Comparison of ENCODE assay signal across 10 cellular contexts in genomic region chr12:128829870-128830504, GRCh38. TPM values are rescaled to one million over a fixed set of nuclear protein-coding genes. Genes with fewer than 3 reads are reported as not detected.
A peak's percentile ranks its signal among the peaks of the same experiment; 100 is the strongest.
DNase-seq lines count a peak whose midpoint lies in the region; ATAC-seq, FAIRE-seq and TF ChIP-seq lines count a peak whose summit lies in the region.
"Had no signal": no experiment of that assay in that cellular context is flagged by ENCODE, and none has a peak within 500 bp of the region (broad histone marks: within the 10 kb centered on the region; RNA-seq: fewer than 3 reads in every experiment).

No MANE protein-coding gene starts in this region.

- H3K4me1 ChIP-seq in GM12878 (ENCODE audit: control insufficient read depth, insufficient read depth, low read length), result peaks cover 28% of the 10 kb centered on the region
- peaks cover 0 to under 1% of the 10 kb centered on the region in 2 donors for H3K4me1 ChIP-seq in ascending aorta
- no peaks in the 10 kb centered on the region for H3K4me1 ChIP-seq in colonic mucosa

- WGBS in GM12878 (ENCODE audit: insufficient coverage, insufficient replicate concordance, low lambda C conversion rate, missing lambda C conversion rate), result under 1% methylated on average over 8 of the region's 8 CpGs

- TF ChIP-seq POLR2A in GM12878 (IDR thresholded peaks at IDR 0.05; ENCODE audit: low read depth, low read length), result no peak

- H3K9ac ChIP-seq in GM12878 (ENCODE audit: control insufficient read depth, insufficient read depth, low read length) (peak overlapping the region; percentile 69), colonic mucosa (ENCODE audit: low read depth in 2 of 2, low read length in 2 of 2) (peak overlapping the region in 1 of 2 donors; percentile 35)

- SMC1A ChIA-PET in GM12878 (lab: Charles Lee; ENCODE audit: uncharacterized antibody, unreplicated experiment), result interaction anchor here (0.8 to 5.8 kb wide), 21 partner anchors 9 to 139 kb away, joined by 3 to 62 read pairs (median 5); no protein-coding TSS in a partner anchor

- H3K4me3 ChIP-seq in GM12878 (peak overlapping the region; percentile 35; the same call in 1 of the 2 replicates), ascending aorta (no peak overlapping the region), colonic mucosa (no peak overlapping the region)
- H3K4me3 ChIP-seq: cardiac muscle cell had no signal

- H2AFZ ChIP-seq in GM12878 (ENCODE audit: control insufficient read depth, low read depth, low read length), result peak overlapping the region; percentile 44

- no peaks in the 10 kb centered on the region for H4K20me1 ChIP-seq in GM12878 (ENCODE audit: control insufficient read depth, insufficient read depth)

- H3K79me2 ChIP-seq in GM12878 (ENCODE audit: control insufficient read depth, insufficient read depth, low read length), result no peaks in the 10 kb centered on the region

- POLR2A ChIA-PET in GM12878 (lab: Charles Lee), result interaction anchor here (0.9 to 5.4 kb wide), 13 partner anchors 9 to 86 kb away, joined by 3 to 46 read pairs (median 7); partner anchors contain the start of gene GLT1D1

- in situ Hi-C loops in GM12878 (cut with MboI), result no loop called here

- RAD21 ChIA-PET in GM12878 (lab: Charles Lee; ENCODE audit: unreplicated experiment), result interaction anchor here (0.9 to 5.4 kb wide), 20 partner anchors 9 to 140 kb away, joined by 3 to 66 read pairs (median 7); no protein-coding TSS in a partner anchor

- peak; percentile 96 for FAIRE-seq in GM12878 (lab: Jason Lieb, UNC)

- H3K4me2 ChIP-seq in GM12878 (ENCODE audit: control insufficient read depth, insufficient read depth), result peak overlapping the region; percentile 96

- H3K36me3 ChIP-seq in GM12878 (ENCODE audit: control insufficient read depth in 2 of 2, insufficient read depth in 2 of 2, low read length in 1 of 2), result no peaks in the 10 kb centered on the region; a peak in 1 of 4 replicates
- no peaks in the 10 kb centered on the region for H3K36me3 ChIP-seq in ascending aorta
- H3K36me3 ChIP-seq in colonic mucosa, result no peaks in the 10 kb centered on the region
- H3K36me3 ChIP-seq: cardiac muscle cell had no signal

- TF ChIP-seq CTCF in GM12878 (IDR thresholded peaks at IDR 0.05 in 2 of 3, conservative IDR thresholded peaks at IDR 0.05 in 1 of 3; ENCODE audit: control insufficient read depth in 2 of 3, extremely low read depth in 1 of 3, insufficient read depth in 1 of 3, low read depth in 3 of 3, low read length in 3 of 3), result no peak
- no peak for TF ChIP-seq CTCF in ascending aorta (IDR thresholded peaks at IDR 0.05)
- TF ChIP-seq CTCF in colonic mucosa (IDR thresholded peaks at IDR 0.05), result no peak

- intact Hi-C loops in GM12878 (cut with micrococcal nuclease; ENCODE audit: unreplicated experiment) (loop anchor here (1.0 kb wide), 4 partner anchors 11 to 85 kb away; no protein-coding TSS in a partner anchor), ascending aorta (cut with DNase I) (no loop called here), colonic mucosa (cut with DNase I) (no loop called here)

- CTCF ChIA-PET in GM12878 (lab: Yijun Ruan, JAX), result interaction anchor here (0.8 to 5.1 kb wide), 10 partner anchors 8 to 92 kb away, joined by 3 to 33 read pairs (median 7); no protein-coding TSS in a partner anchor

- DNase-seq in GM12878 (ENCODE audit: low read depth, low spot score), result peak; percentile 97
- peak; percentile 35 for DNase-seq in ureter (ENCODE audit: low spot score)
- DNase-seq in ascending aorta (ENCODE audit: low spot score in 2 of 2), result no peak
- DNase-seq in NCI-H2081 (lab: John Stamatoyannopoulos, UW), result no peak
- no peak for DNase-seq in colonic mucosa

- peak; percentile 88 to 96 for TF ChIP-seq EP300 in GM12878 (IDR thresholded peaks at IDR 0.05; ENCODE audit: borderline replicate concordance in 1 of 2, control insufficient read depth in 1 of 2, low read depth in 2 of 2, low read length in 2 of 2)

- BruUV-seq in GM12878 (replicated peaks; lab: Mats Ljungman, UMichigan), result no TSS peak

- H3K27ac ChIP-seq in GM12878 (ENCODE audit: control insufficient read depth, insufficient read depth) (peak overlapping the region; percentile 98), ascending aorta (no peak overlapping the region), colonic mucosa (no peak overlapping the region)
- H3K27ac ChIP-seq: cardiac muscle cell had no signal

- ATAC-seq in GM18502 (IDR thresholded peaks at IDR 0.05; ENCODE audit: poor library complexity, unreplicated experiment) (peak; percentile 88), GM21423 (IDR thresholded peaks at IDR 0.05; ENCODE audit: unreplicated experiment) (peak; percentile 91), HG03575 (IDR thresholded peaks at IDR 0.05; ENCODE audit: extremely low read depth, insufficient number of reproducible peaks, low FRiP score, unreplicated experiment) (peak; percentile 85), GM12878 (peak; percentile 86)

- no peak for TF ChIP-seq RAD21 in GM12878 (IDR thresholded peaks at IDR 0.05; ENCODE audit: insufficient read depth, low read depth, low read length)

- H3K9me3 ChIP-seq in GM12878 (replicated peaks; ENCODE audit: control insufficient read depth, insufficient read depth, low read length), result peaks cover 6% of the 10 kb centered on the region
- H3K9me3 ChIP-seq in ascending aorta, result no peaks in the 10 kb centered on the region
- no peaks in the 10 kb centered on the region for H3K9me3 ChIP-seq in colonic mucosa

- H3K27me3 ChIP-seq in GM12878 (replicated peaks in 1 of 2; ENCODE audit: control insufficient read depth in 2 of 2, insufficient read depth in 2 of 2, low read length in 1 of 2), result no peaks in the 10 kb centered on the region
- no peaks in the 10 kb centered on the region for H3K27me3 ChIP-seq in ascending aorta
- no peaks in the 10 kb centered on the region for H3K27me3 ChIP-seq in colonic mucosa
- H3K27me3 ChIP-seq: cardiac muscle cell had no signal

TF ChIP-seq in GM12878, 131 proteins besides CTCF, POLR2A, EP300 and RAD21 (continues in another document):
- TF ChIP-seq CEBPB (IDR thresholded peaks at IDR 0.05; ENCODE audit: borderline replicate concordance in 1 of 2, low read depth in 2 of 2, low read length in 2 of 2) (no peak; a peak in 2 of 4 replicates), GATAD2B (conservative IDR thresholded peaks at IDR 0.05; ENCODE audit: low read depth) (no peak), TARDBP (IDR thresholded peaks at IDR 0.05; ENCODE audit: borderline replicate concordance) (no peak), MLLT1 (IDR thresholded peaks at IDR 0.05) (peak; percentile 75), BRCA1 (IDR thresholded peaks at IDR 0.05; ENCODE audit: low read depth, low read length) (no peak), NFYA (IDR thresholded peaks at IDR 0.05; ENCODE audit: borderline replicate concordance, low read depth, low read length) (no peak), MTA3 (IDR thresholded peaks at IDR 0.05; ENCODE audit: borderline replicate concordance, low read length) (no peak)

RNA-seq across cellular contexts. Expression of gene SLC15A4, which starts 6.2 kb away (rescaled TPM):
- total RNA-seq in GM12878 (2013; cell fraction: nucleolus; rRNA removed), result 830 and 863 TPM in 2 replicates
- 46.0 and 49.5 TPM in 2 replicates for total RNA-seq in GM12878 (2014; rRNA removed)
- total RNA-seq in GM12878 (2014; rRNA removed; fragmentation: Illumina TruSeq; extraction: Trizol), result 36.8 and 37.5 TPM in 2 replicates
- total RNA-seq in GM12878 (2021), result 40.3 and 44.5 TPM in 2 replicates
- polyA plus RNA-seq in GM12878 (2011; ENCODE audit: low read depth), result 45.1 TPM
- 256 and 257 TPM in 2 replicates for polyA plus RNA-seq in GM12878 (2011; rRNA removed)
- polyA plus RNA-seq in GM12878 (2011; cell fraction: cytosol; rRNA removed), result 161 and 187 TPM in 2 replicates
- polyA plus RNA-seq in GM12878 (2011; cell fraction: nucleus; rRNA removed), result 216 and 284 TPM in 2 replicates
- 58.1 and 84.6 TPM in 2 replicates for polyA plus RNA-seq in GM12878 (2012)
- polyA plus RNA-seq in GM12878 (2014; fragmentation: Illumina TruSeq; extraction: Trizol), result 36.4 and 44.8 TPM in 2 replicates
- polyA plus RNA-seq in GM12878 (2014; fragmentation: Nextera tagmentation; extraction: Ambion mirVana), result 10 to 100 TPM; 17.6 to 24.7 TPM
- polyA plus RNA-seq in GM12878 (2014; rRNA removed), result 36.8 and 41.6 TPM in 2 replicates
- polyA plus RNA-seq in GM12878 (2016; fragmentation: Nextera tagmentation; extraction: Ambion mirVana), result 10 to 100 TPM; 12.7 to 15.1 TPM
- polyA minus RNA-seq in GM12878 (2011; rRNA and poly(A)+ RNA removed), result 315 and 350 TPM in 2 replicates
- 107 and 115 TPM in 2 replicates for polyA minus RNA-seq in GM12878 (2011; cell fraction: cytosol; rRNA and poly(A)+ RNA removed)
- polyA minus RNA-seq in GM12878 (2011; cell fraction: nucleus; rRNA and poly(A)+ RNA removed), result 222 and 331 TPM in 2 replicates
- total RNA-seq in ureter, result 27.6 TPM
- 39.3 TPM for total RNA-seq in ascending aorta
- total RNA-seq in colonic mucosa, result 10 to 100 TPM; 12.0 to 12.8 TPM

RNA-seq across cellular contexts. Expression of gene GLT1D1, which starts 23.3 kb away (rescaled TPM):
- total RNA-seq in GM12878 (2013; cell fraction: nucleolus; rRNA removed), result 21.7 and 24.4 TPM in 2 replicates
- total RNA-seq in GM12878 (2014; rRNA removed) (2.4 and 2.5 TPM in 2 replicates), GM12878 (2014; rRNA removed; fragmentation: Illumina TruSeq; extraction: Trizol) (2.6 and 3.0 TPM in 2 replicates), GM12878 (2021) (4.1 and 4.2 TPM in 2 replicates), ureter (0.94 TPM), ascending aorta (9.5 TPM), colonic mucosa (under 1 TPM; 0.17 to 0.45 TPM)
- 2.3 TPM for polyA plus RNA-seq in GM12878 (2011; ENCODE audit: low read depth)
- polyA plus RNA-seq in GM12878 (2011; rRNA removed) (62.8 and 71.4 TPM in 2 replicates), GM12878 (2014; fragmentation: Illumina TruSeq; extraction: Trizol) (3.2 and 3.7 TPM in 2 replicates), GM12878 (2014; fragmentation: Nextera tagmentation; extraction: Ambion mirVana) (under 1 TPM; 0.42 to 0.53 TPM), GM12878 (2014; rRNA removed) (3.0 TPM in 2 replicates), GM12878 (2016; fragmentation: Nextera tagmentation; extraction: Ambion mirVana) (1 to 10 TPM; 1.7 to 3.8 TPM)
- 59.7 and 62.9 TPM in 2 replicates for polyA plus RNA-seq in GM12878 (2011; cell fraction: cytosol; rRNA removed)
- polyA plus RNA-seq in GM12878 (2011; cell fraction: nucleus; rRNA removed), result 37.7 and 42.3 TPM in 2 replicates
- polyA plus RNA-seq in GM12878 (2012), result 5.0 and 5.5 TPM in 2 replicates
- 61.7 and 63.7 TPM in 2 replicates for polyA minus RNA-seq in GM12878 (2011; rRNA and poly(A)+ RNA removed)
- polyA minus RNA-seq in GM12878 (2011; cell fraction: cytosol; rRNA and poly(A)+ RNA removed), result 23.4 and 23.9 TPM in 2 replicates
- polyA minus RNA-seq in GM12878 (2011; cell fraction: nucleus; rRNA and poly(A)+ RNA removed), result 12.7 and 17.6 TPM in 2 replicates
- total RNA-seq: renal cortical epithelial cell had no signal

Comparison
In these comparisons a context has a peak if more than half of its experiments do, and no peak if none do; other contexts are left out.
1. DNase-seq: peak in GM12878 (single experiment) and ureter (single experiment); none in ascending aorta (0 of 2), NCI-H2081 (0 of 2) and colonic mucosa (single experiment).
2. Peak in every context shown above with its lines, with median percentiles within 50 percentile points of each other: ATAC-seq.